Comparison of ENCODE assay signal across 13 cellular contexts in genomic region chr1:118461154-118461553, GRCh38.
DNase-seq lines count a peak whose midpoint lies in the region; ATAC-seq and TF ChIP-seq lines count a peak whose summit lies in the region.
"Had no signal": no experiment of that assay in that cellular context is flagged by ENCODE, and none has a peak within 500 bp of the region (broad histone marks: within the 10 kb centered on the region; RNA-seq: fewer than 3 reads in every experiment).

No MANE protein-coding gene starts in this region.

- H3K4me1 Mint-ChIP-seq in chondrocyte (ENCODE audit: low read depth), result no peaks in the 10 kb centered on the region
- H3K4me1 Mint-ChIP-seq in neural progenitor cell, result no peaks in the 10 kb centered on the region
- H3K4me1 Mint-ChIP-seq in mesothelial cell of epicardium, result no peaks in the 10 kb centered on the region

- no peak overlapping the region for H2AFZ ChIP-seq in neural progenitor cell (replicated peaks)

- H3K36me3 Mint-ChIP-seq in chondrocyte (ENCODE audit: low read depth) (peaks cover 5% of the 10 kb centered on the region), neural progenitor cell (no peaks in the 10 kb centered on the region), mesothelial cell of epicardium (peaks cover 2% of the 10 kb centered on the region)

- no peak overlapping the region for H3K4me2 ChIP-seq in neural progenitor cell

- H3K27me3 Mint-ChIP-seq in chondrocyte (ENCODE audit: low read depth) (no peaks in the 10 kb centered on the region), neural progenitor cell (ENCODE audit: insufficient read depth, low read depth) (no peaks in the 10 kb centered on the region), mesothelial cell of epicardium (ENCODE audit: low read depth) (no peaks in the 10 kb centered on the region)

- H3K9me3 Mint-ChIP-seq in chondrocyte (ENCODE audit: low read depth) (peaks cover 29% of the 10 kb centered on the region), neural progenitor cell (peaks cover 10% of the 10 kb centered on the region), mesothelial cell of epicardium (peaks cover 38% of the 10 kb centered on the region)

- H3K4me3 ChIP-seq in neural progenitor cell, result no peak overlapping the region
- H3K4me3 ChIP-seq: Peyer's patch, skin epidermis had no signal

- H3K27ac Mint-ChIP-seq in chondrocyte (ENCODE audit: unreplicated experiment) (no peak overlapping the region), neural progenitor cell (no peak overlapping the region), mesothelial cell of epicardium (no peak overlapping the region)

- H3K36me3 ChIP-seq in neural progenitor cell, result no peaks in the 10 kb centered on the region
- H3K36me3 ChIP-seq: Peyer's patch had no signal

- no peaks in the 10 kb centered on the region for H3F3A ChIP-seq in neural progenitor cell (ENCODE audit: low read depth)

- intact Hi-C loops in left cardiac atrium (cut with DNase I), result no loop called here

- DNase-seq in KBM-7, result peak; percentile 1
- DNase-seq in chondrocyte (ENCODE audit: low spot score), result no peak
- DNase-seq in neural progenitor cell (ENCODE audit: low spot score), result peak; percentile 9
- DNase-seq in mesothelial cell of epicardium (ENCODE audit: low spot score in 2 of 2, unreplicated experiment in 2 of 2), result no peak
- no peak for DNase-seq in left cardiac atrium
- DNase-seq in NCI-H2171 treated with DMSO at 0.1 percent for 48 hours (lab: John Stamatoyannopoulos, UW), result no peak
- DNase-seq: activated CD4-positive, alpha-beta T cell treated with anti-CD3 and anti-CD28 coated beads, Interleukin-2, amount 50 U/mL, for 48 hours; activated effector memory CD4-positive, alpha-beta T cell treated with Interleukin-2 at 50 U/mL for 16 hours; effector memory CD4-positive, alpha-beta T cell; NCI-H1105 treated with DMSO at 0.1 percent for 48 hours; Peyer's patch had no signal

- no peak for ATAC-seq in left cardiac atrium

- H3K4me3 Mint-ChIP-seq in chondrocyte (ENCODE audit: unreplicated experiment) (no peak overlapping the region), neural progenitor cell (no peak overlapping the region), mesothelial cell of epicardium (no peak overlapping the region)

- peak; percentile 46 for TF ChIP-seq CTCF in GM12873 (IDR thresholded peaks at IDR 0.05; ENCODE audit: insufficient read depth, low read depth, low read length, missing control alignments)
- peak; percentile 33 for TF ChIP-seq CTCF in chondrocyte (IDR thresholded peaks at IDR 0.05)
- TF ChIP-seq CTCF in neural progenitor cell (IDR thresholded peaks at IDR 0.05), result peak; percentile 41
- no peak for TF ChIP-seq CTCF in mesothelial cell of epicardium (IDR thresholded peaks at IDR 0.05; ENCODE audit: unreplicated experiment)

- no peaks in the 10 kb centered on the region for H3K79me2 ChIP-seq in neural progenitor cell (ENCODE audit: low read depth)

- no peaks in the 10 kb centered on the region for H3K9me3 ChIP-seq in neural progenitor cell (ENCODE audit: low read depth)
- H3K9me3 ChIP-seq: Peyer's patch had no signal

- in situ Hi-C loops in KBM-7 (cut with MboI; ENCODE audit: low pct_unique_long_range_greater_than_20kb, low sequenced_read_pairs), result no loop called here

- H4K20me1 ChIP-seq in neural progenitor cell (ENCODE audit: low read depth), result no peaks in the 10 kb centered on the region

- no peak overlapping the region for H3K27ac ChIP-seq in neural progenitor cell
- H3K27ac ChIP-seq: Peyer's patch, skin epidermis had no signal

- no peak overlapping the region for H3K9ac ChIP-seq in neural progenitor cell

- H3K4me1 ChIP-seq in neural progenitor cell, result no peaks in the 10 kb centered on the region
- H3K4me1 ChIP-seq: Peyer's patch had no signal

- no peaks in the 10 kb centered on the region for H3K27me3 ChIP-seq in neural progenitor cell
- H3K27me3 ChIP-seq: Peyer's patch had no signal

Comparison
In these comparisons a context has a peak if more than half of its experiments do, and no peak if none do; other contexts are left out.
1. DNase-seq: peak in KBM-7 (single experiment) and neural progenitor cell (single experiment); none in chondrocyte (single experiment), mesothelial cell of epicardium (0 of 2), left cardiac atrium (single experiment) and NCI-H2171 treated with DMSO at 0.1 percent for 48 hours (single experiment).